28 cellular contexts compared by ENCODE assay signal in genomic region chrX:85108165-85108564, GRCh38.
"Had no signal": no experiment of that assay in that cellular context is flagged by ENCODE, and none has a peak within 500 bp of the region (broad histone marks: within the 10 kb centered on the region; RNA-seq: fewer than 3 reads in every experiment).

No MANE protein-coding gene starts in this region.

- H3K4me1 Mint-ChIP-seq: activated CD4-positive, alpha-beta T cell treated with anti-CD3 and anti-CD28 coated beads, Interleukin-2, amount 10 ng/mL, durations not matched to agents 24 days and 14 days; naive B cell; nephron progenitor cell had no signal

- H3K36me3 ChIP-seq: left ventricle myocardium inferior, neutrophil, ovary, prostate gland, sigmoid colon, suprapubic skin, tibial nerve had no signal

- H3K27ac ChIP-seq: left ventricle myocardium inferior, neutrophil, ovary, prostate gland, sigmoid colon, suprapubic skin, tibial nerve had no signal

- H3K36me3 Mint-ChIP-seq: activated CD4-positive, alpha-beta memory T cell treated with anti-CD3 and anti-CD28 coated beads for 36 hours; naive B cell; stimulated activated naive B cell treated with anti-CD40 and anti-IgM and Interleukin-4, amounts not matched to agents 10 μg/mL and 1 μg/mL and 100 μg/mL, for 72 hours had no signal

- H3K4me1 ChIP-seq: left ventricle myocardium inferior, prostate gland, sigmoid colon, suprapubic skin, tibial nerve had no signal

- H3K4me3 Mint-ChIP-seq: activated CD4-positive, alpha-beta memory T cell treated with anti-CD3 and anti-CD28 coated beads for 36 hours; activated CD4-positive, alpha-beta T cell treated with anti-CD3 and anti-CD28 coated beads, Interleukin-2, amount 10 ng/mL, durations not matched to agents 24 days and 14 days; naive B cell; nephron progenitor cell; stimulated activated naive B cell treated with anti-CD40 and anti-IgM and Interleukin-4, amounts not matched to agents 10 μg/mL and 1 μg/mL and 100 μg/mL, for 72 hours; T-helper 1 cell treated with Interleukin-12 subunit alpha and Interleukin-12 subunit beta and Interleukin-4 antibody, amounts not matched to agents 30 μg/mL and 1 μg/mL, for 36 hours had no signal

- H3K27me3 ChIP-seq: neutrophil, ovary, sigmoid colon, suprapubic skin had no signal

- H3K4me3 ChIP-seq: left ventricle myocardium inferior, ovary, prostate gland, sigmoid colon, smooth muscle cell, suprapubic skin, tibial nerve had no signal

- H3K9me3 ChIP-seq: left ventricle myocardium inferior, neutrophil, ovary, prostate gland, sigmoid colon, suprapubic skin, tibial nerve had no signal

- H3K27ac Mint-ChIP-seq: activated CD4-positive, alpha-beta memory T cell treated with anti-CD3 and anti-CD28 coated beads for 36 hours; activated CD4-positive, alpha-beta T cell treated with anti-CD3 and anti-CD28 coated beads, Interleukin-2, amount 10 ng/mL, durations not matched to agents 24 days and 14 days; naive B cell; nephron progenitor cell; stimulated activated naive B cell treated with anti-CD40 and anti-IgM and Interleukin-4, amounts not matched to agents 10 μg/mL and 1 μg/mL and 100 μg/mL, for 72 hours; T-helper 1 cell treated with Interleukin-12 subunit alpha and Interleukin-12 subunit beta and Interleukin-4 antibody, amounts not matched to agents 30 μg/mL and 1 μg/mL, for 36 hours had no signal

- H3K27me3 Mint-ChIP-seq: activated CD4-positive, alpha-beta memory T cell treated with anti-CD3 and anti-CD28 coated beads for 36 hours; activated CD4-positive, alpha-beta T cell treated with anti-CD3 and anti-CD28 coated beads, Interleukin-2, amount 10 ng/mL, durations not matched to agents 24 days and 14 days; naive B cell; stimulated activated naive B cell treated with anti-CD40 and anti-IgM and Interleukin-4, amounts not matched to agents 10 μg/mL and 1 μg/mL and 100 μg/mL, for 72 hours had no signal

- ATAC-seq: stimulated activated naive B cell treated with anti-CD40 and anti-IgM and Interleukin-4, amounts not matched to agents 10 μg/mL and 1 μg/mL and 100 μg/mL, for 72 hours had no signal

- DNase-seq: activated CD4-positive, alpha-beta memory T cell treated with anti-CD3 and anti-CD28 coated beads for 36 hours; activated CD4-positive, alpha-beta T cell treated with anti-CD3 and anti-CD28 coated beads, Interleukin-2, amount 10 ng/mL, durations not matched to agents 24 days and 14 days; activated CD4-positive, CD25-positive, alpha-beta regulatory T cell treated with anti-CD3 and anti-CD28 coated beads, Interleukin-2, amount 50 U/mL, for 72 hours; activated CD8-positive, alpha-beta memory T cell treated with anti-CD3 and anti-CD28 coated beads, Interleukin-2, amount 50 U/mL, for 4 hours; activated gamma-delta T cell; activated naive CD4-positive, alpha-beta T cell treated with anti-CD3 and anti-CD28 coated beads, Interleukin-2, amount 50 U/mL, for 16 hours; activated T-cell treated with anti-CD3 and anti-CD28 coated beads, Interleukin-2, amount 50 U/mL, for 1 hour; amniotic stem cell; effector CD8-positive, alpha-beta T cell; erythroblast; foreskin melanocyte; left ventricle myocardium inferior; naive B cell; nephron progenitor cell; ovary; sigmoid colon; stimulated activated CD4-positive, alpha-beta T cell treated with anti-CD3 and anti-CD28 coated beads, Interleukin-1b, Interleukin-23, amount 100 ng/mL, for 48 hours; stimulated activated CD4-positive, alpha-beta T cell treated with anti-CD3 and anti-CD28 coated beads, Interleukin-4, amount 100 ng/mL, for 4 hours; stimulated activated CD8-positive, alpha-beta memory T cell treated with anti-CD3 and anti-CD28 coated beads, Interleukin-4, amount 100 ng/mL, for 48 hours; stimulated activated naive B cell treated with anti-CD40 and anti-IgM and Interleukin-4, amounts not matched to agents 10 μg/mL and 1 μg/mL and 100 μg/mL, for 72 hours; SW 1271; T-helper 9 cell had no signal

- H3K9me3 Mint-ChIP-seq: activated CD4-positive, alpha-beta memory T cell treated with anti-CD3 and anti-CD28 coated beads for 36 hours; activated CD4-positive, alpha-beta T cell treated with anti-CD3 and anti-CD28 coated beads, Interleukin-2, amount 10 ng/mL, durations not matched to agents 24 days and 14 days; stimulated activated naive B cell treated with anti-CD40 and anti-IgM and Interleukin-4, amounts not matched to agents 10 μg/mL and 1 μg/mL and 100 μg/mL, for 72 hours; T-helper 1 cell treated with Interleukin-12 subunit alpha and Interleukin-12 subunit beta and Interleukin-4 antibody, amounts not matched to agents 30 μg/mL and 1 μg/mL, for 36 hours had no signal
